In the genomic region with DNA sequence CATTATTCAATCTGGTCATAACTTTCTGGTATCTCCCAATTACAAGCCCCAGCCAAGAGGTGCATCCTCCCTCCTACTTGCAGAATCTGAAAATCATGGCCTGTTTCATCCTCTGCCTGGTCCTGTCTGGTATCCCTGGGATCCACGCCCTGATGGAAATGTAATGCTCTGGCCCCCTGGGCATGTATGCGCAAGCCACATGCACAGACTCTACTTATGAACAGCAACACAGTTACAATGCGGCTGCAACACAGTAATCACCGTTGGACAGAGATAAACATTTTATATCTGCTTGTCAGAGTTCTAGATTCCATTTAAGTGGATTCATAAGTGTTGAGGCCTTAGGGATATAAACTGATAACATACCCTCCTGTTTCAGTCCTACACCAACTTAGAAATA, we compare ENCODE assay signal across 3 cellular contexts.
"Had no signal": no experiment of that assay in that cellular context is flagged by ENCODE, and none has a peak within 500 bp of the region (broad histone marks: within the 10 kb centered on the region; RNA-seq: fewer than 3 reads in every experiment).

No MANE protein-coding gene starts in this region.

- ATAC-seq: GM12878 had no signal

- H3K4me3 ChIP-seq: GM12878 had no signal

- DNase-seq: GDM1, GF-D8 had no signal
